5 cellular contexts compared by ENCODE assay signal in genomic region chr1:168576245-168576688, GRCh38. TPM values are rescaled to one million over a fixed set of nuclear protein-coding genes. Genes with fewer than 3 reads are reported as not detected.
"Had no signal": no experiment of that assay in that cellular context is flagged by ENCODE, and none has a peak within 500 bp of the region (broad histone marks: within the 10 kb centered on the region; RNA-seq: fewer than 3 reads in every experiment).

XCL1 (plus strand) TSS chr1:168576605; CDS start chr1:168576638, 33 bp downstream.

RNA-seq across cellular contexts. Expression of gene XCL1, which starts in this region (rescaled TPM):
- total RNA-seq: frontal cortex, SJSA1, smooth muscle cell, testis, vagina had no signal
